8 cellular contexts compared by ENCODE assay signal in the genomic region with DNA sequence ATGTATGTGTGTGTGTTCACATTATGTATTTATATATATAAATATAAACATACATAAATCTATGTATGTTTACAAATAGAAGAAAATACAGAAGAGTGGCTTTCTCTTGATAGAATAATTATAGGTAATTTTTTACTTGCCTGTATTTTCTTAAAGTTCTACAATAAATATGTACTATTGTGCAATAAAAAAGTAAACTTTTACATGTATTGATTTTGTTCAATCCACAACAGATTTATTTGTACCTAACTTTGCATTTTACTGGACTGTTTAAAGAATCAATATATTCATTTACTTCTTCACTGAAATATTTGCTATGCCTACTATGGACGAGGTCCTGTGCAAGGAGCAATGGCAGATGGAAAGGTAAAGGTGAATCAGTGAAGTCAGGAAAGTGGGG.
"Had no signal": no experiment of that assay in that cellular context is flagged by ENCODE, and none has a peak within 500 bp of the region (broad histone marks: within the 10 kb centered on the region; RNA-seq: fewer than 3 reads in every experiment).

No MANE protein-coding gene starts in this region.

- H3K4me3 ChIP-seq: GM23248 had no signal

- H2AFZ ChIP-seq: GM23248 had no signal

- DNase-seq: GM23248, GOT3, H9, HCEC 1CT, KG1 had no signal

- H3K4me1 Mint-ChIP-seq: H9, IgD-negative memory B cell had no signal

- H3K9me3 Mint-ChIP-seq: H9, IgD-negative memory B cell had no signal

- H3K9ac ChIP-seq: GM23248 had no signal

- H3K27me3 Mint-ChIP-seq: IgD-negative memory B cell had no signal

- H3K36me3 Mint-ChIP-seq: IgD-negative memory B cell had no signal

- FAIRE-seq: H54 had no signal

- H3K27ac ChIP-seq: GM23248, HL-60 had no signal

- H3K27ac Mint-ChIP-seq: H9, IgD-negative memory B cell had no signal

- H3K4me3 Mint-ChIP-seq: H9, IgD-negative memory B cell had no signal
